In the genomic region with DNA sequence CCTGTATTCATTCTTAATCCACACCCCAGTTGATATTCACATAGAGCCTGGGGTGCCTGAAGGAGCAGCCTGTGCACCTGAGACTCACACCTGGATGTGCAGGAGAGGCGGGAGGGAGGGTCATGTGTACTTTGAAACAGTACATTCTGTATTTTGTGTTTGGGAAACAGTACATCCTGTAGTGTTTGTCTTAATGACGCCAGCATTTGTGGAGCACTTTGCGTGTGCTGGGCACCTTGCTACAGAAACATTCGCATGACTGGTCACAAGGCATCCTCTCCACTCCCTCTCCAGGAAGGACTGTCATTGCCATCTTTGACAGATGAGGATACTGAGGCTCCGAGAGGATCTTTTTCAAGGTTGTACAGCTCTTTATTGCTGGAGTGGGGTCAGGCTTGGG, we compare ENCODE assay signal across 19 cellular contexts.
DNase-seq lines count a peak whose midpoint lies in the region; ATAC-seq and TF ChIP-seq lines count a peak whose summit lies in the region.
"Had no signal": no experiment of that assay in that cellular context is flagged by ENCODE, and none has a peak within 500 bp of the region (broad histone marks: within the 10 kb centered on the region; RNA-seq: fewer than 3 reads in every experiment).

No MANE protein-coding gene starts in this region.

- H3K36me3 Mint-ChIP-seq in activated T-helper 1 cell treated with anti-CD3 and anti-CD28 coated beads, Interleukin-12 subunit alpha, Interleukin-12 subunit beta, Interleukin-2, Interleukin-4 antibody, amounts not matched to agents 30 ng/mL and 10 ng/mL and 1 ng/mL, durations not matched to agents 14 hours and 24 hours and 36 hours (ENCODE audit: low read depth) = no peaks in the 10 kb centered on the region
- H3K36me3 Mint-ChIP-seq: activated CD8-positive, alpha-beta memory T cell treated with anti-CD3 and anti-CD28 coated beads, Interleukin-2, amount 10 ng/mL, durations not matched to agents 7 days and 5 days; memory B cell had no signal

- TF ChIP-seq POLR2A in body of pancreas (IDR thresholded peaks at IDR 0.05) = no peak

- no peaks in the 10 kb centered on the region for H3K4me1 Mint-ChIP-seq in activated T-helper 1 cell treated with anti-CD3 and anti-CD28 coated beads, Interleukin-12 subunit alpha, Interleukin-12 subunit beta, Interleukin-2, Interleukin-4 antibody, amounts not matched to agents 30 ng/mL and 10 ng/mL and 1 ng/mL, durations not matched to agents 14 hours and 24 hours and 36 hours (ENCODE audit: low read depth)
- H3K4me1 Mint-ChIP-seq: activated CD8-positive, alpha-beta memory T cell treated with anti-CD3 and anti-CD28 coated beads, Interleukin-2, amount 10 ng/mL, durations not matched to agents 7 days and 5 days; memory B cell had no signal

- H3K4me1 ChIP-seq in body of pancreas = peaks cover 3% of the 10 kb centered on the region
- H3K4me1 ChIP-seq in mucosa of descending colon (ENCODE audit: low read depth) = no peaks in the 10 kb centered on the region
- no peaks in the 10 kb centered on the region for H3K4me1 ChIP-seq in effector memory CD4-positive, alpha-beta T cell (ENCODE audit: control insufficient read depth, insufficient read depth, low read length, poor library complexity, severe bottlenecking)

- 90 to 93% methylated on average over 5 of the region's 5 CpGs for WGBS in body of pancreas, 2 donors

- no peaks in the 10 kb centered on the region for H3K27me3 ChIP-seq in body of pancreas
- no peaks in the 10 kb centered on the region for H3K27me3 ChIP-seq in effector memory CD4-positive, alpha-beta T cell (replicated peaks; ENCODE audit: control insufficient read depth, insufficient read depth, low read length, poor library complexity, severe bottlenecking)

- peak; percentile 53 for DNase-seq in ACHN
- peak in 2 of 4 donors; percentile 29 to 37 for DNase-seq in body of pancreas
- DNase-seq in mucosa of descending colon = no peak
- DNase-seq in activated T-helper 1 cell treated with anti-CD3 and anti-CD28 coated beads, Interleukin-12 subunit alpha, Interleukin-12 subunit beta, Interleukin-2, Interleukin-4 antibody, amounts not matched to agents 30 ng/mL and 10 ng/mL and 1 ng/mL, durations not matched to agents 14 hours and 24 hours and 36 hours (ENCODE audit: low spot score) = no peak
- DNase-seq in effector memory CD4-positive, alpha-beta T cell = no peak
- DNase-seq: activated CD4-positive, CD25-positive, alpha-beta regulatory T cell; activated CD8-positive, alpha-beta memory T cell treated with anti-CD3 and anti-CD28 coated beads, Interleukin-2, amount 10 ng/mL, durations not matched to agents 7 days and 5 days; activated effector memory CD4-positive, alpha-beta T cell treated with anti-CD3 and anti-CD28 coated beads, Interleukin-2, amount 50 U/mL, for 16 hours; amniotic stem cell; Calu3; NCI-H2081 treated with DMSO at 0.1 percent for 48 hours; SIG-M5; stimulated activated CD4-positive, alpha-beta T cell treated with anti-CD3 and anti-CD28 coated beads, Interleukin-2, amount 100 ng/mL, for 24 hours; T-helper 17 cell had no signal

- no peaks in the 10 kb centered on the region for H3K9me3 Mint-ChIP-seq in activated T-helper 1 cell treated with anti-CD3 and anti-CD28 coated beads, Interleukin-12 subunit alpha, Interleukin-12 subunit beta, Interleukin-2, Interleukin-4 antibody, amounts not matched to agents 30 ng/mL and 10 ng/mL and 1 ng/mL, durations not matched to agents 14 hours and 24 hours and 36 hours

- no peaks in the 10 kb centered on the region for H3K9me3 ChIP-seq in body of pancreas
- no peaks in the 10 kb centered on the region for H3K9me3 ChIP-seq in mucosa of descending colon
- H3K9me3 ChIP-seq in effector memory CD4-positive, alpha-beta T cell (ENCODE audit: control insufficient read depth, low read length) = no peaks in the 10 kb centered on the region

- H3K27me3 Mint-ChIP-seq in activated T-helper 1 cell treated with anti-CD3 and anti-CD28 coated beads, Interleukin-12 subunit alpha, Interleukin-12 subunit beta, Interleukin-2, Interleukin-4 antibody, amounts not matched to agents 30 ng/mL and 10 ng/mL and 1 ng/mL, durations not matched to agents 14 hours and 24 hours and 36 hours (ENCODE audit: insufficient read depth) = peaks cover 3% of the 10 kb centered on the region

- TF ChIP-seq RAD21 in Ishikawa (IDR thresholded peaks at IDR 0.05; ENCODE audit: low read depth) = no peak

- intact Hi-C loops in body of pancreas (cut with DNase I) = no loop called here
- intact Hi-C loops in mucosa of descending colon (cut with DNase I, micrococcal nuclease) = no loop called here
- intact Hi-C loops in activated T-helper 1 cell treated with anti-CD3 and anti-CD28 coated beads, Interleukin-12 subunit alpha, Interleukin-12 subunit beta, Interleukin-2, Interleukin-4 antibody, amounts not matched to agents 30 ng/mL and 10 ng/mL and 1 ng/mL, durations not matched to agents 14 hours and 24 hours and 36 hours (cut with micrococcal nuclease) = no loop called here

- in situ Hi-C loops in ACHN (cut with HindIII; ENCODE audit: low pct_ligation_motif_present, low pct_unique_long_range_greater_than_20kb, low sequenced_read_pairs) = no loop called here

- H3K4me3 ChIP-seq in body of pancreas = no peak overlapping the region
- no peak overlapping the region for H3K4me3 ChIP-seq in mucosa of descending colon
- H3K4me3 ChIP-seq in effector memory CD4-positive, alpha-beta T cell (ENCODE audit: insufficient read depth, low read depth, low read length, poor library complexity, severe bottlenecking) = no peak overlapping the region

- TF ChIP-seq CTCF in body of pancreas (IDR thresholded peaks at IDR 0.05) (no peak), mucosa of descending colon (IDR thresholded peaks at IDR 0.05) (no peak)

- no peak overlapping the region for H3K4me3 Mint-ChIP-seq in activated T-helper 1 cell treated with anti-CD3 and anti-CD28 coated beads, Interleukin-12 subunit alpha, Interleukin-12 subunit beta, Interleukin-2, Interleukin-4 antibody, amounts not matched to agents 30 ng/mL and 10 ng/mL and 1 ng/mL, durations not matched to agents 14 hours and 24 hours and 36 hours
- H3K4me3 Mint-ChIP-seq: activated CD8-positive, alpha-beta memory T cell treated with anti-CD3 and anti-CD28 coated beads, Interleukin-2, amount 10 ng/mL, durations not matched to agents 7 days and 5 days; memory B cell; T-helper 17 cell had no signal

- no peak overlapping the region for H3K27ac Mint-ChIP-seq in activated T-helper 1 cell treated with anti-CD3 and anti-CD28 coated beads, Interleukin-12 subunit alpha, Interleukin-12 subunit beta, Interleukin-2, Interleukin-4 antibody, amounts not matched to agents 30 ng/mL and 10 ng/mL and 1 ng/mL, durations not matched to agents 14 hours and 24 hours and 36 hours
- H3K27ac Mint-ChIP-seq: activated CD8-positive, alpha-beta memory T cell treated with anti-CD3 and anti-CD28 coated beads, Interleukin-2, amount 10 ng/mL, durations not matched to agents 7 days and 5 days; memory B cell; T-helper 17 cell had no signal

- no peak overlapping the region for H3K27ac ChIP-seq in body of pancreas
- no peak overlapping the region for H3K27ac ChIP-seq in effector memory CD4-positive, alpha-beta T cell (ENCODE audit: insufficient read depth, low read length, poor library complexity, severe bottlenecking)

- no peak for TF ChIP-seq EP300 in Ishikawa (IDR thresholded peaks at IDR 0.05; ENCODE audit: borderline replicate concordance)

- no peaks in the 10 kb centered on the region for H3K36me3 ChIP-seq in body of pancreas (replicated peaks in 1 of 2; ENCODE audit: insufficient read depth in 1 of 2, low read depth in 2 of 2)
- H3K36me3 ChIP-seq in mucosa of descending colon (ENCODE audit: low read depth) = no peaks in the 10 kb centered on the region
- H3K36me3 ChIP-seq in effector memory CD4-positive, alpha-beta T cell (ENCODE audit: control insufficient read depth, insufficient read depth, low read length) = no peaks in the 10 kb centered on the region

- peak; percentile 25 for ATAC-seq in body of pancreas
- peak; percentile 49 for ATAC-seq in mucosa of descending colon
- no peak for ATAC-seq in GM18502 (IDR thresholded peaks at IDR 0.05; ENCODE audit: poor library complexity, unreplicated experiment)
- ATAC-seq in GM21529 (IDR thresholded peaks at IDR 0.05; ENCODE audit: unreplicated experiment) = no peak
- ATAC-seq: activated CD8-positive, alpha-beta memory T cell treated with anti-CD3 and anti-CD28 coated beads, Interleukin-2, amount 10 ng/mL, durations not matched to agents 7 days and 5 days; sciatic nerve; T-helper 17 cell had no signal

TF ChIP-seq in Ishikawa, 13 proteins besides CTCF, POLR2A, EP300 and RAD21:
- TF ChIP-seq TCF12 (IDR thresholded peaks at IDR 0.05; ENCODE audit: low read depth) (peak; percentile 32; the same call in 1 of the 2 replicates), TEAD4 (IDR thresholded peaks at IDR 0.05) (peak; percentile 30; the same call in 1 of the 2 replicates), ZBTB7A (IDR thresholded peaks at IDR 0.05; ENCODE audit: low read depth) (no peak)

Comparison
In these comparisons a context has a peak if more than half of its experiments do, and no peak if none do; other contexts are left out.
1. ATAC-seq: peak in body of pancreas (single experiment) and mucosa of descending colon (single experiment); none in GM18502 (single experiment) and GM21529 (single experiment).